1 cellular context compared by ENCODE assay signal in genomic region chr6:17475845-17476244, GRCh38.
TF ChIP-seq lines count a peak whose summit lies in the region.

No MANE protein-coding gene starts in this region.

TF ChIP-seq in SK-N-SH treated with all-trans-retinoic acid at 6 μM for 48 hours, 23 proteins besides CTCF, POLR2A, EP300 and RAD21 (continued from another document):
- TF ChIP-seq, protein P1, sequence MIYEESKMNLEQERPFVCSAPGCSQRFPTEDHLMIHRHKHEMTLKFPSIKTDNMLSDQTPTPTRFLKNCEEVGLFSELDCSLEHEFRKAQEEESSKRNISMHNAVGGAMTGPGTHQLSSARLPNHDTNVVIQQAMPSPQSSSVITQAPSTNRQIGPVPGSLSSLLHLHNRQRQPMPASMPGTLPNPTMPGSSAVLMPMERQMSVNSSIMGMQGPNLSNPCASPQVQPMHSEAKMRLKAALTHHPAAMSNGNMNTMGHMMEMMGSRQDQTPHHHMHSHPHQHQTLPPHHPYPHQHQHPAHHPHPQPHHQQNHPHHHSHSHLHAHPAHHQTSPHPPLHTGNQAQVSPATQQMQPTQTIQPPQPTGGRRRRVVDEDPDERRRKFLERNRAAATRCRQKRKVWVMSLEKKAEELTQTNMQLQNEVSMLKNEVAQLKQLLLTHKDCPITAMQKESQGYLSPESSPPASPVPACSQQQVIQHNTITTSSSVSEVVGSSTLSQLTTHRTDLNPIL (CRISPR knock-in tag; IDR thresholded peaks at IDR 0.05; ENCODE audit: low read depth): no peak
- TF ChIP-seq ZNF565 (CRISPR knock-in tag; conservative IDR thresholded peaks at IDR 0.05; ENCODE audit: low read depth) (no peak), BACH2 (CRISPR knock-in tag; IDR thresholded peaks at IDR 0.05; ENCODE audit: borderline replicate concordance) (no peak), PATZ1 (CRISPR knock-in tag; IDR thresholded peaks at IDR 0.05; ENCODE audit: borderline replicate concordance) (peak; percentile 29; the same call in 1 of the 2 replicates), TCF4 (CRISPR knock-in tag; IDR thresholded peaks at IDR 0.05; ENCODE audit: borderline replicate concordance) (no peak), SNAI2 (CRISPR knock-in tag; IDR thresholded peaks at IDR 0.05) (no peak), ZFP3 (CRISPR knock-in tag; IDR thresholded peaks at IDR 0.05) (no peak), PPARA (CRISPR knock-in tag; IDR thresholded peaks at IDR 0.05; ENCODE audit: borderline replicate concordance) (no peak), ZNF70 (CRISPR knock-in tag; IDR thresholded peaks at IDR 0.05) (no peak), RARB (CRISPR knock-in tag; IDR thresholded peaks at IDR 0.05) (no peak), OSR1 (CRISPR knock-in tag; IDR thresholded peaks at IDR 0.05) (no peak)
- TF ChIP-seq, protein P2, sequence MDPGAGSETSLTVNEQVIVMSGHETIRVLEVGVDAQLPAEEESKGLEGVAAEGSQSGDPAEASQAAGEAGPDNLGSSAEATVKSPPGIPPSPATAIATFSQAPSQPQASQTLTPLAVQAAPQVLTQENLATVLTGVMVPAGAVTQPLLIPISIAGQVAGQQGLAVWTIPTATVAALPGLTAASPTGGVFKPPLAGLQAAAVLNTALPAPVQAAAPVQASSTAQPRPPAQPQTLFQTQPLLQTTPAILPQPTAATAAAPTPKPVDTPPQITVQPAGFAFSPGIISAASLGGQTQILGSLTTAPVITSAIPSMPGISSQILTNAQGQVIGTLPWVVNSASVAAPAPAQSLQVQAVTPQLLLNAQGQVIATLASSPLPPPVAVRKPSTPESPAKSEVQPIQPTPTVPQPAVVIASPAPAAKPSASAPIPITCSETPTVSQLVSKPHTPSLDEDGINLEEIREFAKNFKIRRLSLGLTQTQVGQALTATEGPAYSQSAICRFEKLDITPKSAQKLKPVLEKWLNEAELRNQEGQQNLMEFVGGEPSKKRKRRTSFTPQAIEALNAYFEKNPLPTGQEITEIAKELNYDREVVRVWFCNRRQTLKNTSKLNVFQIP (CRISPR knock-in tag; IDR thresholded peaks at IDR 0.05; ENCODE audit: borderline replicate concordance, low read depth): no peak
- TF ChIP-seq, protein P3, sequence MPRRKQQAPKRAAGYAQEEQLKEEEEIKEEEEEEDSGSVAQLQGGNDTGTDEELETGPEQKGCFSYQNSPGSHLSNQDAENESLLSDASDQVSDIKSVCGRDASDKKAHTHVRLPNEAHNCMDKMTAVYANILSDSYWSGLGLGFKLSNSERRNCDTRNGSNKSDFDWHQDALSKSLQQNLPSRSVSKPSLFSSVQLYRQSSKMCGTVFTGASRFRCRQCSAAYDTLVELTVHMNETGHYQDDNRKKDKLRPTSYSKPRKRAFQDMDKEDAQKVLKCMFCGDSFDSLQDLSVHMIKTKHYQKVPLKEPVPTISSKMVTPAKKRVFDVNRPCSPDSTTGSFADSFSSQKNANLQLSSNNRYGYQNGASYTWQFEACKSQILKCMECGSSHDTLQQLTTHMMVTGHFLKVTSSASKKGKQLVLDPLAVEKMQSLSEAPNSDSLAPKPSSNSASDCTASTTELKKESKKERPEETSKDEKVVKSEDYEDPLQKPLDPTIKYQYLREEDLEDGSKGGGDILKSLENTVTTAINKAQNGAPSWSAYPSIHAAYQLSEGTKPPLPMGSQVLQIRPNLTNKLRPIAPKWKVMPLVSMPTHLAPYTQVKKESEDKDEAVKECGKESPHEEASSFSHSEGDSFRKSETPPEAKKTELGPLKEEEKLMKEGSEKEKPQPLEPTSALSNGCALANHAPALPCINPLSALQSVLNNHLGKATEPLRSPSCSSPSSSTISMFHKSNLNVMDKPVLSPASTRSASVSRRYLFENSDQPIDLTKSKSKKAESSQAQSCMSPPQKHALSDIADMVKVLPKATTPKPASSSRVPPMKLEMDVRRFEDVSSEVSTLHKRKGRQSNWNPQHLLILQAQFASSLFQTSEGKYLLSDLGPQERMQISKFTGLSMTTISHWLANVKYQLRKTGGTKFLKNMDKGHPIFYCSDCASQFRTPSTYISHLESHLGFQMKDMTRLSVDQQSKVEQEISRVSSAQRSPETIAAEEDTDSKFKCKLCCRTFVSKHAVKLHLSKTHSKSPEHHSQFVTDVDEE (CRISPR knock-in tag; IDR thresholded peaks at IDR 0.05): no peak
